In genomic region chr17:8152112-8152775, GRCh38 we compare ENCODE assay signal across 8 cellular contexts. TPM values are rescaled to one million over a fixed set of nuclear protein-coding genes. Genes with fewer than 3 reads are reported as not detected.
DNase-seq lines count a peak whose midpoint lies in the region; ATAC-seq and TF ChIP-seq lines count a peak whose summit lies in the region.

A gene with protein sequence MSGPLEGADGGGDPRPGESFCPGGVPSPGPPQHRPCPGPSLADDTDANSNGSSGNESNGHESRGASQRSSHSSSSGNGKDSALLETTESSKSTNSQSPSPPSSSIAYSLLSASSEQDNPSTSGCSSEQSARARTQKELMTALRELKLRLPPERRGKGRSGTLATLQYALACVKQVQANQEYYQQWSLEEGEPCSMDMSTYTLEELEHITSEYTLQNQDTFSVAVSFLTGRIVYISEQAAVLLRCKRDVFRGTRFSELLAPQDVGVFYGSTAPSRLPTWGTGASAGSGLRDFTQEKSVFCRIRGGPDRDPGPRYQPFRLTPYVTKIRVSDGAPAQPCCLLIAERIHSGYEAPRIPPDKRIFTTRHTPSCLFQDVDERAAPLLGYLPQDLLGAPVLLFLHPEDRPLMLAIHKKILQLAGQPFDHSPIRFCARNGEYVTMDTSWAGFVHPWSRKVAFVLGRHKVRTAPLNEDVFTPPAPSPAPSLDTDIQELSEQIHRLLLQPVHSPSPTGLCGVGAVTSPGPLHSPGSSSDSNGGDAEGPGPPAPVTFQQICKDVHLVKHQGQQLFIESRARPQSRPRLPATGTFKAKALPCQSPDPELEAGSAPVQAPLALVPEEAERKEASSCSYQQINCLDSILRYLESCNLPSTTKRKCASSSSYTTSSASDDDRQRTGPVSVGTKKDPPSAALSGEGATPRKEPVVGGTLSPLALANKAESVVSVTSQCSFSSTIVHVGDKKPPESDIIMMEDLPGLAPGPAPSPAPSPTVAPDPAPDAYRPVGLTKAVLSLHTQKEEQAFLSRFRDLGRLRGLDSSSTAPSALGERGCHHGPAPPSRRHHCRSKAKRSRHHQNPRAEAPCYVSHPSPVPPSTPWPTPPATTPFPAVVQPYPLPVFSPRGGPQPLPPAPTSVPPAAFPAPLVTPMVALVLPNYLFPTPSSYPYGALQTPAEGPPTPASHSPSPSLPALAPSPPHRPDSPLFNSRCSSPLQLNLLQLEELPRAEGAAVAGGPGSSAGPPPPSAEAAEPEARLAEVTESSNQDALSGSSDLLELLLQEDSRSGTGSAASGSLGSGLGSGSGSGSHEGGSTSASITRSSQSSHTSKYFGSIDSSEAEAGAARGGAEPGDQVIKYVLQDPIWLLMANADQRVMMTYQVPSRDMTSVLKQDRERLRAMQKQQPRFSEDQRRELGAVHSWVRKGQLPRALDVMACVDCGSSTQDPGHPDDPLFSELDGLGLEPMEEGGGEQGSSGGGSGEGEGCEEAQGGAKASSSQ (N-terminal part only) (minus strand): TSS chr17:8152404. CDS start chr17:8150706, 1,698 bp downstream.

- H3K27ac ChIP-seq in SJSA1 (peak within 1 kb of the TSS; percentile 98), neural cell (ENCODE audit: low read length) (peak within 1 kb of the TSS; percentile 95), stomach (peak within 1 kb of the TSS; percentile 96 to 100 (median 100))

- no peaks in the 10 kb centered on the region for H3K27me3 ChIP-seq in SJSA1 (replicated peaks)
- H3K27me3 ChIP-seq in neural cell (ENCODE audit: insufficient read depth, low read depth, low read length), result no peaks in the 10 kb centered on the region
- H3K27me3 ChIP-seq in stomach, result no peaks in the 10 kb centered on the region

- H3F3A ChIP-seq in neural cell (ENCODE audit: insufficient read depth, low read length, poor library complexity, severe bottlenecking), result peaks cover 6% of the 10 kb centered on the region

- peaks cover 39% of the 10 kb centered on the region for H3K36me3 ChIP-seq in SJSA1
- H3K36me3 ChIP-seq in neural cell (ENCODE audit: insufficient read depth, low read length), result no peaks in the 10 kb centered on the region
- peaks cover 44 to 47% (median 45%) of the 10 kb centered on the region in 4 donors for H3K36me3 ChIP-seq in stomach

- no peaks in the 10 kb centered on the region for H4K20me1 ChIP-seq in neural cell (ENCODE audit: insufficient read depth)

- no peak for TF ChIP-seq RAD21 in neural cell (conservative IDR thresholded peaks at IDR 0.05)

- H3K9me2 ChIP-seq in neural cell (ENCODE audit: insufficient read depth, low read length), result no peaks in the 10 kb centered on the region

- TF ChIP-seq POLR2A in stomach (IDR thresholded peaks at IDR 0.05), result peak in 2 of 4 donors; percentile 34 to 81

- peak within 1 kb of the TSS; percentile 2 for H2AFZ ChIP-seq in neural cell (ENCODE audit: low read depth, low read length)

- H3K4me2 ChIP-seq in neural cell (ENCODE audit: low read length), result peak within 1 kb of the TSS; percentile 89

- H3K4me1 ChIP-seq in SJSA1 (replicated peaks) (peaks cover 62% of the 10 kb centered on the region), stomach (peaks cover 37 to 78% (median 60%) of the 10 kb centered on the region in 4 donors)

- H3K9me3 ChIP-seq in SJSA1 (replicated peaks), result no peaks in the 10 kb centered on the region
- no peaks in the 10 kb centered on the region for H3K9me3 ChIP-seq in neural cell (ENCODE audit: low read length)
- H3K9me3 ChIP-seq in stomach, result no peaks in the 10 kb centered on the region

- H3K9ac ChIP-seq in neural cell (ENCODE audit: low read length), result peak within 1 kb of the TSS; percentile 95

- TF ChIP-seq CTCF in LNCaP clone FGC (IDR thresholded peaks at IDR 0.05; ENCODE audit: control insufficient read depth, extremely low read depth, insufficient read depth), result no peak
- TF ChIP-seq CTCF in foreskin fibroblast (IDR thresholded peaks at IDR 0.05; ENCODE audit: low read depth, low read length), result no peak
- no peak for TF ChIP-seq CTCF in neural cell (IDR thresholded peaks at IDR 0.05; ENCODE audit: poor library complexity, severe bottlenecking)
- no peak for TF ChIP-seq CTCF in stomach (IDR thresholded peaks at IDR 0.05)

- WGBS in stomach, 5 donors, result 1 to 3% (median 2%) methylated on average over 24 to 42 of the region's 42 CpGs

- no peaks in the 10 kb centered on the region for H3K79me2 ChIP-seq in neural cell (replicated peaks; ENCODE audit: insufficient read depth, low read length)

- intact Hi-C loops in stomach (cut with DNase I; ENCODE audit: low total_unique reads), result no loop called here

- TF ChIP-seq EP300 in neural cell (conservative IDR thresholded peaks at IDR 0.05; ENCODE audit: poor library complexity, severe bottlenecking) (peak; percentile 53), stomach (IDR thresholded peaks at IDR 0.05) (peak; percentile 63)

- no peak for ATAC-seq in GM18517 (IDR thresholded peaks at IDR 0.05; ENCODE audit: unreplicated experiment)

- H3K4me3 ChIP-seq in LNCaP clone FGC (ENCODE audit: low read depth, low read length) (peak within 1 kb of the TSS; percentile 66), SJSA1 (peak within 1 kb of the TSS; percentile 53), foreskin fibroblast (ENCODE audit: low read depth in 1 of 2, low read length in 2 of 2) (peak within 1 kb of the TSS; percentile 70 to 77), neural cell (ENCODE audit: low read length) (peak within 1 kb of the TSS; percentile 92), stomach (peak within 1 kb of the TSS; percentile 66 to 91 (median 76))

- DNase-seq in GM04504 (ENCODE audit: low read depth) (peak; percentile 87), LNCaP clone FGC (ENCODE audit: low read depth) (peak; percentile 67), SJSA1 (ENCODE audit: low read depth in 1 of 2, low spot score in 2 of 2) (peak; percentile 89 to 93), foreskin fibroblast (peak; percentile 96 to 99), stomach (peak; percentile 97)
- peak; percentile 40 to 64 (median 51) for DNase-seq in activated naive CD4-positive, alpha-beta T cell (lab: John Stamatoyannopoulos, UW)

TF ChIP-seq in neural cell, 6 proteins besides CTCF, POLR2A, EP300 and RAD21:
- TF ChIP-seq REST (IDR thresholded peaks at IDR 0.05; ENCODE audit: borderline replicate concordance), result peak; percentile 85
- TF ChIP-seq TAF1 (IDR thresholded peaks at IDR 0.05; ENCODE audit: low read depth), result peak; percentile 85
- peak; percentile 86 for TF ChIP-seq MXI1 (conservative IDR thresholded peaks at IDR 0.05; ENCODE audit: poor library complexity, severe bottlenecking)
- TF ChIP-seq SMC3 (conservative IDR thresholded peaks at IDR 0.05; ENCODE audit: poor library complexity), result no peak
- TF ChIP-seq EZH2 (IDR thresholded peaks at IDR 0.05; ENCODE audit: borderline replicate concordance, insufficient read depth, low read length, poor library complexity, severe bottlenecking), result no peak
- peak; percentile 99 for TF ChIP-seq POLR2AphosphoS5 (IDR thresholded peaks at IDR 0.05)
TF ChIP-seq in neural cell: peak in this region for 4.

RNA-seq across cellular contexts. Expression of the gene that starts here (rescaled TPM):
- total RNA-seq in SJSA1 (2014; rRNA removed; shearing (Covaris generic)), result 1.0 and 8.3 TPM in 2 replicates
- polyA plus RNA-seq in neural cell, result 1.9 and 2.0 TPM in 2 replicates
- 16.8 and 20.2 TPM in 2 replicates for polyA minus RNA-seq in neural cell
- 100 to 1,000 TPM in 3 of 5 donors, 10 to 100 TPM in 2; 16.2 to 163 (median 137) TPM for total RNA-seq in stomach
- 10 to 100 TPM; 47.2 to 69.4 (median 66.7) TPM for polyA plus RNA-seq in stomach

Comparison
In these comparisons a context has a peak if more than half of its experiments do, and no peak if none do; other contexts are left out.
1. RNA of the gene that starts here (polyA plus RNA-seq): 47.2 to 69.4 TPM in stomach; 1.9 to 2.0 TPM in neural cell; every median in the first group is over 10 times any median in the second.
2. Peak in every context shown above with its lines, with median percentiles within 50 percentile points of each other: DNase-seq, H3K4me3 ChIP-seq and H3K27ac ChIP-seq.